ENCODE assay signal across 10 cellular contexts in genomic region chr2:229775614-229776313, GRCh38.
DNase-seq lines count a peak whose midpoint lies in the region; ATAC-seq and TF ChIP-seq lines count a peak whose summit lies in the region.
"Had no signal": no experiment of that assay in that cellular context is flagged by ENCODE, and none has a peak within 500 bp of the region (broad histone marks: within the 10 kb centered on the region; RNA-seq: fewer than 3 reads in every experiment).

No MANE protein-coding gene starts in this region.

- BruUV-seq in PC-9 (replicated peaks; lab: Mats Ljungman, UMichigan): no TSS peak

- no peaks in the 10 kb centered on the region for H3K4me1 ChIP-seq in PC-9 (replicated peaks; ENCODE audit: insufficient read depth)

- CTCF ChIA-PET in WTC11 (lab: Charles Lee) (interaction anchor here (0.9 kb wide), 1 partner anchor 25 kb away, joined by 3 read pairs; no protein-coding TSS in a partner anchor), PC-9 (lab: Charles Lee) (interaction anchor here (0.6 kb wide), 2 partner anchors 71 to 345 kb away, joined by 6 to 12 read pairs; no protein-coding TSS in a partner anchor)

- peak; percentile 55 for ATAC-seq in WTC11
- no peak for ATAC-seq in naive thymus-derived CD8-positive, alpha-beta T cell

- peaks cover 54% of the 10 kb centered on the region for H3K36me3 ChIP-seq in PC-9 (ENCODE audit: low read depth)

- no peaks in the 10 kb centered on the region for H3K79me2 ChIP-seq in PC-9 (ENCODE audit: low read depth)

- TF ChIP-seq CTCF in HFFc6 (IDR thresholded peaks at IDR 0.05) (no peak), WTC11 (IDR thresholded peaks at IDR 0.05) (no peak), PC-9 (conservative IDR thresholded peaks at IDR 0.05) (no peak)

- no peak overlapping the region for H3K4me2 ChIP-seq in PC-9

- H2AFZ ChIP-seq in PC-9: no peak overlapping the region

- POLR2A ChIA-PET in WTC11 (lab: Charles Lee) (interaction anchor here (0.6 kb wide), 2 partner anchors 9 to 186 kb away, joined by 3 to 4 read pairs; no protein-coding TSS in a partner anchor), PC-9 (lab: Charles Lee; ENCODE audit: unreplicated experiment) (no interaction called here)
- POLR2A ChIA-PET in naive thymus-derived CD8-positive, alpha-beta T cell (lab: Charles Lee): no interaction called here

- H3K4me1 Mint-ChIP-seq in HFFc6 (ENCODE audit: low read depth) (peaks cover 34% of the 10 kb centered on the region), WTC11 (peaks cover 55% of the 10 kb centered on the region)
- H3K4me1 Mint-ChIP-seq in naive thymus-derived CD8-positive, alpha-beta T cell: peaks cover 7 to 27% (median 24%) of the 10 kb centered on the region in 4 donors

- H3K4me3 ChIP-seq in PC-9: no peak overlapping the region

- no peaks in the 10 kb centered on the region for H3K9me3 Mint-ChIP-seq in HFFc6
- 0 out of 2 replicates have a peak, but pooled peaks cover 5% of the 10 kb centered on the region for H3K9me3 Mint-ChIP-seq in WTC11
- H3K9me3 Mint-ChIP-seq in naive thymus-derived CD8-positive, alpha-beta T cell: no peaks in the 10 kb centered on the region

- H3K27ac Mint-ChIP-seq in HFFc6 (peak overlapping the region; percentile 40; the same call in 1 of the 2 replicates), WTC11 (peak overlapping the region; percentile 85)
- H3K27ac Mint-ChIP-seq in naive thymus-derived CD8-positive, alpha-beta T cell: peak overlapping the region in 9 of 10 donors; percentile 15 to 81 (median 63)

- H3K27me3 ChIP-seq in PC-9 (ENCODE audit: insufficient read depth, low read depth): no peaks in the 10 kb centered on the region

- no peaks in the 10 kb centered on the region; the same call in 1 of the 2 replicates for H3K27me3 Mint-ChIP-seq in HFFc6 (ENCODE audit: insufficient read depth)
- no peaks in the 10 kb centered on the region for H3K27me3 Mint-ChIP-seq in WTC11 (ENCODE audit: low read depth)
- H3K27me3 Mint-ChIP-seq in naive thymus-derived CD8-positive, alpha-beta T cell: no peaks in the 10 kb centered on the region

- intact Hi-C loops in PC-9 (cut with micrococcal nuclease; ENCODE audit: unreplicated experiment): loop anchor here (5.0 kb wide), 1 partner anchor 1828 kb away; no protein-coding TSS in a partner anchor

- H3K9me2 ChIP-seq in PC-9 (ENCODE audit: insufficient read depth): no peaks in the 10 kb centered on the region

- H4K20me1 ChIP-seq in PC-9 (ENCODE audit: insufficient read depth): peaks cover 6% of the 10 kb centered on the region; the same call in 1 of the 2 replicates

- H3K27ac ChIP-seq in PC-9: no peak overlapping the region

- no peaks in the 10 kb centered on the region; the same call in 1 of the 2 replicates for H3F3A ChIP-seq in PC-9 (ENCODE audit: insufficient read depth, low read depth)

- no peak overlapping the region for H3K4me3 Mint-ChIP-seq in HFFc6
- H3K4me3 Mint-ChIP-seq in WTC11: no peak overlapping the region; the same call in 1 of the 2 replicates
- peak overlapping the region in 1 of 10 donors; percentile 16 for H3K4me3 Mint-ChIP-seq in naive thymus-derived CD8-positive, alpha-beta T cell

- peaks cover 53% of the 10 kb centered on the region for H3K36me3 Mint-ChIP-seq in HFFc6 (ENCODE audit: low read depth)
- peaks cover 56% of the 10 kb centered on the region for H3K36me3 Mint-ChIP-seq in WTC11
- peaks cover 13 to 97% (median 43%) of the 10 kb centered on the region in 3 donors for H3K36me3 Mint-ChIP-seq in naive thymus-derived CD8-positive, alpha-beta T cell

- peaks cover 3% of the 10 kb centered on the region; the same call in 1 of the 2 replicates for H3K9me3 ChIP-seq in PC-9 (ENCODE audit: insufficient read depth, low read depth)

- DNase-seq in NK-92 treated with Interleukin-12 subunit alpha and Interleukin-12 subunit beta, amount 100 ng/mL, for 24 hours (lab: John Stamatoyannopoulos, UW): peak; percentile 24
- no peak for DNase-seq in NK-92 (lab: John Stamatoyannopoulos, UW; ENCODE audit: unreplicated experiment)
- no peak for DNase-seq in HFFc6
- no peak for DNase-seq in WTC11 (ENCODE audit: low spot score)
- peak in 1 of 10 donors; percentile 4 for DNase-seq in naive thymus-derived CD8-positive, alpha-beta T cell
- DNase-seq in PC-9: no peak
- no peak for DNase-seq in NCI-H2171 treated with DMSO at 0.1 percent for 48 hours (lab: John Stamatoyannopoulos, UW)
- DNase-seq in NCI-H187 treated with DMSO at 0.1 percent for 48 hours (lab: John Stamatoyannopoulos, UW): no peak
- DNase-seq: NCI-H446 treated with DMSO at 0.1 percent for 48 hours, posterior cingulate gyrus had no signal

TF ChIP-seq in WTC11, 78 proteins besides CTCF, POLR2A, EP300 and RAD21:
- TF ChIP-seq OVOL2 (CRISPR knock-in tag; IDR thresholded peaks at IDR 0.05; ENCODE audit: borderline replicate concordance): no peak
- TF ChIP-seq CBFB (CRISPR knock-in tag; IDR thresholded peaks at IDR 0.05; ENCODE audit: low read depth): no peak
- no peak for TF ChIP-seq GTF2I (CRISPR knock-in tag; conservative IDR thresholded peaks at IDR 0.05)
